Comparison of ENCODE assay signal across 8 cellular contexts in the genomic region with DNA sequence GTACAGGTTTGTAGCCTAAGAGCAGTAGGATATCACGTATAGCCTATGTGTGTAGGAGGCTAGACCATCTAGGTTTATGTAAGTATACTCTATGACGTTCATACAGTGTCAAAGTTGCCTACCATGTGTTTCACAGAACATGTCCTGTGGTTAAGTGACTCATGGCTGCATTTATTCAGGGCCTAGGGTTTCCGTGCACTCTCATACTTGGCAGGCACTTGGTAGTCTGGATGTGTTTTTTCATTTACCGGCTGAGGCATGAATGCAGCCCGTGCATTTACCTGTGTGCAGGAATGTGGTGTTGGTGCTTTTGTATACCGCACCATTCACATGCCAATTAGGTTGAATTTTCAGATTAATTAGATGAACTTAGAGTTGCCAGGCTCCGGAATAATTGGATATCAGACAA. TPM values are rescaled to one million over a fixed set of nuclear protein-coding genes. Genes with fewer than 3 reads are reported as not detected.
A peak's percentile ranks its signal among the peaks of the same experiment; 100 is the strongest.
DNase-seq lines count a peak whose midpoint lies in the region; ATAC-seq and TF ChIP-seq lines count a peak whose summit lies in the region.

No MANE protein-coding gene starts in this region.

- H3K9me3 Mint-ChIP-seq in activated naive CD8-positive, alpha-beta T cell (ENCODE audit: low read depth): no peaks in the 10 kb centered on the region
- H3K9me3 Mint-ChIP-seq in mesothelial cell of epicardium: peaks cover 26% of the 10 kb centered on the region

- peaks cover 12% of the 10 kb centered on the region for H3K27me3 Mint-ChIP-seq in activated naive CD8-positive, alpha-beta T cell
- H3K27me3 Mint-ChIP-seq in mesothelial cell of epicardium (ENCODE audit: low read depth): no peaks in the 10 kb centered on the region

- no peak for TF ChIP-seq POLR2A in erythroblast (IDR thresholded peaks at IDR 0.05; ENCODE audit: low read length)

- H3K27ac Mint-ChIP-seq in activated naive CD8-positive, alpha-beta T cell: peak overlapping the region; percentile 75
- H3K27ac Mint-ChIP-seq in mesothelial cell of epicardium: no peak overlapping the region

- CTCF ChIA-PET in GM10248 (lab: Yijun Ruan, JAX): interaction anchor here (1.5 to 1.9 kb wide), 2 partner anchors 23 to 361 kb away, joined by 4 read pairs; no protein-coding TSS in a partner anchor

- no peak for TF ChIP-seq CTCF in mesothelial cell of epicardium (IDR thresholded peaks at IDR 0.05; ENCODE audit: unreplicated experiment)
- TF ChIP-seq CTCF in GM10248 (IDR thresholded peaks at IDR 0.05; ENCODE audit: control extremely low read depth, extremely low read depth, low read depth, missing control alignments): no peak

- POLR2A ChIA-PET in GM10248 (lab: Yijun Ruan, JAX): no interaction called here

- peak; percentile 79 for ATAC-seq in GM18867 (IDR thresholded peaks at IDR 0.05; ENCODE audit: unreplicated experiment)

- H3K4me1 Mint-ChIP-seq in activated naive CD8-positive, alpha-beta T cell (ENCODE audit: low read depth): peaks cover 12% of the 10 kb centered on the region
- H3K4me1 Mint-ChIP-seq in mesothelial cell of epicardium: peaks cover 3% of the 10 kb centered on the region

- peak overlapping the region; percentile 11 for H3K4me3 Mint-ChIP-seq in activated naive CD8-positive, alpha-beta T cell
- H3K4me3 Mint-ChIP-seq in mesothelial cell of epicardium: no peak overlapping the region

- H3K36me3 Mint-ChIP-seq in activated naive CD8-positive, alpha-beta T cell: no peaks in the 10 kb centered on the region
- H3K36me3 Mint-ChIP-seq in mesothelial cell of epicardium: peaks cover 6% of the 10 kb centered on the region

- DNase-seq in NOMO-1 (lab: John Stamatoyannopoulos, UW; ENCODE audit: unreplicated experiment in 2 of 2) (peak; percentile 50 to 88), non-pigmented ciliary epithelial cell (ENCODE audit: low read depth) (peak; percentile 98), mesothelial cell of epicardium (ENCODE audit: low spot score in 2 of 2, unreplicated experiment in 2 of 2) (no peak), inferior parietal cortex (ENCODE audit: extremely low spot score) (no peak), erythroblast (lab: John Stamatoyannopoulos, UW) (no peak), GM10248 (ENCODE audit: extremely low spot score) (no peak)

RNA-seq across cellular contexts. Expression of a gene that starts 43.4 kb away (rescaled TPM):
- total RNA-seq in mesothelial cell of epicardium: 195 to 225 TPM (median 215 TPM) in 3 replicates

RNA-seq across cellular contexts. Expression of a gene that starts 57.8 kb away (rescaled TPM):
- total RNA-seq in mesothelial cell of epicardium: 217 to 222 TPM (median 220 TPM) in 3 replicates

Comparison
In these comparisons a context has a peak if more than half of its experiments do, and no peak if none do; other contexts are left out.
1. DNase-seq: peak in NOMO-1 (2 of 2) and non-pigmented ciliary epithelial cell (single experiment); none in mesothelial cell of epicardium (0 of 2), inferior parietal cortex (single experiment), erythroblast (0 of 2) and GM10248 (single experiment).